Comparison of ENCODE assay signal across 10 cellular contexts in the genomic region with DNA sequence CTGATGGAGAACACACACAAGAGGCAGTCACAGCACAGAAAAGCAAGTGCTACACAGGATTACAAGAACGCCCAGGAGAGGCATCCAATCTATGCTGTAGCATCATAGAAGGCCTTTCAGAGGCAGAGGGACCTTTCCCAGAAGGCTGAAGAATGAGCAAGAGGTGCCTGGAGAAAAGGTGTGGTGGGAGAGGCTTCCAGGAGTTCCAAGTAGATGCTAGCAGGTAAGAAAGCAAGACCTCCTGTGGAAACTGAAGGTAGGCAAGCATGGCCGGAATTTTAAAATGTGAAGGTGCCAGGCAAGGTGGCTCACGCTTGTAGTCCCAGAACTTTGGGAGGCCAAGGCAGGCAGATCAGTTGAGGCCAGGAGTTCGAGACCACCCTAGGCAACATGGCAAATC. TPM values are rescaled to one million over a fixed set of nuclear protein-coding genes. Genes with fewer than 3 reads are reported as not detected.
DNase-seq lines count a peak whose midpoint lies in the region; ATAC-seq and TF ChIP-seq lines count a peak whose summit lies in the region.
"Had no signal": no experiment of that assay in that cellular context is flagged by ENCODE, and none has a peak within 500 bp of the region (broad histone marks: within the 10 kb centered on the region; RNA-seq: fewer than 3 reads in every experiment).

No MANE protein-coding gene starts in this region.

- peak overlapping the region; percentile 48 for H3K9ac ChIP-seq in fibroblast of lung (ENCODE audit: insufficient read depth, low read length)
- no peak overlapping the region for H3K9ac ChIP-seq in smooth muscle cell (ENCODE audit: low read depth)

- BruUV-seq in Panc1 (replicated peaks; lab: Mats Ljungman, UMichigan), result no TSS peak

- TF ChIP-seq POLR2A in lower leg skin (IDR thresholded peaks at IDR 0.05), result no peak

- H3K36me3 ChIP-seq in Panc1 (ENCODE audit: control insufficient read depth, insufficient read depth, low read length), result no peaks in the 10 kb centered on the region; the same call in 1 of the 2 replicates
- no peaks in the 10 kb centered on the region for H3K36me3 ChIP-seq in fibroblast of lung (ENCODE audit: control insufficient read depth, insufficient read depth, low read length)
- H3K36me3 ChIP-seq in smooth muscle cell (ENCODE audit: low read depth), result no peaks in the 10 kb centered on the region

- CTCF ChIA-PET in Panc1 (lab: Charles Lee), result no interaction called here

- H3K4me2 ChIP-seq in fibroblast of lung (ENCODE audit: extremely low read depth, insufficient read depth, low read length) (peak overlapping the region; percentile 94), smooth muscle cell (peak overlapping the region; percentile 91)

- POLR2A ChIA-PET in Panc1 (lab: Charles Lee), result no interaction called here

- H2AFZ ChIP-seq in fibroblast of lung (ENCODE audit: low read length) (no peak overlapping the region), smooth muscle cell (ENCODE audit: low read depth) (no peak overlapping the region)

- H3K79me2 ChIP-seq in fibroblast of lung (ENCODE audit: control insufficient read depth, insufficient read depth, low read length) (peaks cover 71% of the 10 kb centered on the region), smooth muscle cell (ENCODE audit: low read depth) (peaks cover 76% of the 10 kb centered on the region)

- DNase-seq in GM12864 (ENCODE audit: low read depth) (no peak), Panc1 (ENCODE audit: low read depth, low spot score) (no peak), fibroblast of lung (ENCODE audit: low read depth in 2 of 2) (no peak), smooth muscle cell (lab: John Stamatoyannopoulos, UW; ENCODE audit: unreplicated experiment) (no peak), lower leg skin (ENCODE audit: low spot score in 2 of 2) (no peak), NCI-H1436 (lab: John Stamatoyannopoulos, UW) (no peak), HPDE6-E6E7 (ENCODE audit: extremely low spot score) (no peak)
- DNase-seq: kidney, NCI-H1105 treated with DMSO at 0.1 percent for 48 hours, T-helper 9 cell had no signal

- H4K20me1 ChIP-seq in fibroblast of lung (ENCODE audit: control insufficient read depth, extremely low read depth, insufficient read depth, low read length) (no peaks in the 10 kb centered on the region), smooth muscle cell (ENCODE audit: low read depth) (peaks cover 66% of the 10 kb centered on the region)

- peaks cover 8% of the 10 kb centered on the region for H3F3A ChIP-seq in smooth muscle cell (ENCODE audit: low read depth)

- in situ Hi-C loops in Panc1 (cut with HindIII; ENCODE audit: low pct_unique_long_range_greater_than_20kb, low sequenced_read_pairs), result no loop called here

- H3K4me1 ChIP-seq in Panc1 (ENCODE audit: control insufficient read depth, insufficient read depth, low read length) (peaks cover 44% of the 10 kb centered on the region), fibroblast of lung (ENCODE audit: control insufficient read depth, extremely low read depth, insufficient read depth, low read length) (peaks cover 31% of the 10 kb centered on the region), smooth muscle cell (ENCODE audit: low read depth) (peaks cover 25% of the 10 kb centered on the region)

- TF ChIP-seq CTCF in GM12864 (IDR thresholded peaks at IDR 0.05; ENCODE audit: low read depth, low read length, missing control alignments), result no peak
- TF ChIP-seq CTCF in Panc1 (IDR thresholded peaks at IDR 0.05), result no peak
- no peak for TF ChIP-seq CTCF in fibroblast of lung (conservative IDR thresholded peaks at IDR 0.05 in 1 of 2, IDR thresholded peaks at IDR 0.05 in 1 of 2; ENCODE audit: low read depth in 1 of 2, low read length in 2 of 2)
- TF ChIP-seq CTCF in smooth muscle cell (IDR thresholded peaks at IDR 0.05; ENCODE audit: borderline replicate concordance, insufficient read depth, poor library complexity, severe bottlenecking), result no peak
- no peak for TF ChIP-seq CTCF in lower leg skin (IDR thresholded peaks at IDR 0.05)

- H3K27ac ChIP-seq in Panc1 (ENCODE audit: low read length) (peak overlapping the region; percentile 83), fibroblast of lung (ENCODE audit: insufficient read depth, low read length) (peak overlapping the region; percentile 88), smooth muscle cell (ENCODE audit: low read depth) (peak overlapping the region; percentile 78)

- 96% methylated on average over 4 of the region's 4 CpGs for WGBS in smooth muscle cell (ENCODE audit: low lambda C conversion rate)
- WGBS in lower leg skin, 2 donors, result 86 to 94% methylated on average over 4 of the region's 4 CpGs

- no peak for ATAC-seq in Panc1

- H3K4me3 ChIP-seq in GM12864 (ENCODE audit: low read depth, low read length) (peak overlapping the region; percentile 97), Panc1 (ENCODE audit: low read depth in 2 of 2, low read length in 2 of 2) (peak overlapping the region; percentile 75 to 87), fibroblast of lung (replicated peaks in 1 of 4; ENCODE audit: control extremely low read depth in 1 of 4, insufficient read depth in 1 of 4, low read depth in 3 of 4, low read length in 4 of 4) (peak overlapping the region; percentile 73 to 95 (median 87)), smooth muscle cell (peak overlapping the region; percentile 25), lower leg skin (ENCODE audit: low read depth, poor library complexity, severe bottlenecking) (no peak overlapping the region)

- H3K27me3 ChIP-seq in Panc1 (ENCODE audit: control insufficient read depth, insufficient read depth, low read length), result no peaks in the 10 kb centered on the region
- H3K27me3 ChIP-seq in fibroblast of lung (ENCODE audit: control insufficient read depth, insufficient read depth, low read length), result no peaks in the 10 kb centered on the region
- no peaks in the 10 kb centered on the region for H3K27me3 ChIP-seq in smooth muscle cell (ENCODE audit: low read depth)

- H3K9me3 ChIP-seq in Panc1 (ENCODE audit: control insufficient read depth, insufficient read depth, low read depth, low read length), result no peaks in the 10 kb centered on the region
- H3K9me3 ChIP-seq in fibroblast of lung (ENCODE audit: control insufficient read depth, insufficient read depth, low read depth, low read length), result no peaks in the 10 kb centered on the region
- no peaks in the 10 kb centered on the region for H3K9me3 ChIP-seq in smooth muscle cell (replicated peaks; ENCODE audit: low read depth)

- intact Hi-C loops in Panc1 (cut with micrococcal nuclease; ENCODE audit: unreplicated experiment) (no loop called here), lower leg skin (cut with DNase I; ENCODE audit: low total_unique reads) (no loop called here)

RNA-seq across cellular contexts. Expression of a gene that starts 2.1 kb away (rescaled TPM):
- total RNA-seq in Panc1 (2021; ENCODE audit: unreplicated experiment), result 113 TPM
- polyA plus RNA-seq in Panc1 (2012; ENCODE audit: insufficient read length), result 75.4 TPM
- 24.7 and 43.4 TPM in 2 replicates for total RNA-seq in fibroblast of lung
- 60.0 and 61.6 TPM in 2 replicates for polyA plus RNA-seq in fibroblast of lung
- polyA plus RNA-seq in fibroblast of lung (2012), result 90.7 and 110 TPM in 2 replicates
- polyA minus RNA-seq in fibroblast of lung (ENCODE audit: low replicate concordance), result 91.7 and 92.6 TPM in 2 replicates
- 24.1 and 34.6 TPM in 2 replicates for total RNA-seq in smooth muscle cell
- polyA plus RNA-seq in smooth muscle cell, result 38.3 and 40.5 TPM in 2 replicates
- total RNA-seq in lower leg skin, result 10 to 100 TPM; 28.0 to 49.2 (median 31.2) TPM
